Comparison of ENCODE assay signal across 8 cellular contexts in genomic region chr11:11798586-11799438, GRCh38. TPM values are rescaled to one million over a fixed set of nuclear protein-coding genes. Genes with fewer than 3 reads are reported as not detected.
A peak's percentile ranks its signal among the peaks of the same experiment; 100 is the strongest.
DNase-seq lines count a peak whose midpoint lies in the region; ATAC-seq and TF ChIP-seq lines count a peak whose summit lies in the region.

No MANE protein-coding gene starts in this region.

- peak; percentile 10 for DNase-seq in NCI-H2029 (lab: John Stamatoyannopoulos, UW)
- no peak for DNase-seq in NCI-H2029 treated with DMSO at 0.1 percent for 48 hours (lab: John Stamatoyannopoulos, UW)
- DNase-seq in SK-N-SH: peak; percentile 60
- peak; percentile 69 for DNase-seq in activated naive CD4-positive, alpha-beta T cell treated with Interleukin-2 at 50 U/mL for 16 hours
- DNase-seq in glomerular visceral epithelial cell (ENCODE audit: extremely low spot score): peak; percentile 47
- DNase-seq in pulmonary artery endothelial cell (ENCODE audit: low read depth, low spot score): peak; percentile 26
- no peak for DNase-seq in OCI-M2 (lab: John Stamatoyannopoulos, UW; ENCODE audit: unreplicated experiment)

- no peaks in the 10 kb centered on the region for H3K9me2 ChIP-seq in SK-N-SH

- CTCF ChIA-PET in SK-N-SH (lab: Yijun Ruan, JAX): interaction anchor here (0.6 to 7.5 kb wide), 42 partner anchors 8 to 868 kb away, joined by 3 to 77 read pairs (median 4); partner anchors contain the start of genes DKK3 and USP47

- H3K79me2 ChIP-seq in SK-N-SH (ENCODE audit: insufficient read depth): no peaks in the 10 kb centered on the region

- no peak for TF ChIP-seq EP300 in SK-N-SH (IDR thresholded peaks at IDR 0.05; ENCODE audit: borderline replicate concordance in 1 of 2, low read depth in 1 of 2, low read length in 1 of 2)

- H3F3A ChIP-seq in SK-N-SH (replicated peaks; ENCODE audit: insufficient read depth): no peaks in the 10 kb centered on the region

- TF ChIP-seq RAD21 in SK-N-SH (IDR thresholded peaks at IDR 0.05; ENCODE audit: low read length): peak; percentile 84

- TF ChIP-seq CTCF in SK-N-SH (IDR thresholded peaks at IDR 0.05): peak; percentile 96

- WGBS in SK-N-SH (ENCODE audit: low lambda C conversion rate): 20% methylated on average over 5 of the region's 5 CpGs

- H3K4me2 ChIP-seq in SK-N-SH: no peak overlapping the region

- POLR2A ChIA-PET in SK-N-SH (lab: Yijun Ruan, JAX): no interaction called here

- H3K4me3 ChIP-seq in SK-N-SH (ENCODE audit: low read depth in 2 of 2, low read length in 1 of 2): no peak overlapping the region; a peak in 1 of 4 replicates

- no peaks in the 10 kb centered on the region; the same call in 1 of the 2 replicates for H3K27me3 ChIP-seq in SK-N-SH (ENCODE audit: insufficient read depth)

- H4K20me1 ChIP-seq in SK-N-SH (ENCODE audit: insufficient read depth): no peaks in the 10 kb centered on the region

- H3K4me1 ChIP-seq in SK-N-SH (ENCODE audit: control insufficient read depth in 1 of 2, insufficient read depth in 2 of 2, low read depth in 1 of 2, low read length in 1 of 2): no peaks in the 10 kb centered on the region

- H3K9me3 ChIP-seq in SK-N-SH: no peaks in the 10 kb centered on the region

- peak; percentile 59 for ATAC-seq in HG03571 (IDR thresholded peaks at IDR 0.05; ENCODE audit: unreplicated experiment)

- H3K27ac ChIP-seq in SK-N-SH (ENCODE audit: low read depth in 2 of 2, low read length in 1 of 2): no peak overlapping the region

- no peaks in the 10 kb centered on the region for H3K36me3 ChIP-seq in SK-N-SH (replicated peaks in 1 of 2; ENCODE audit: control insufficient read depth in 1 of 2, insufficient read depth in 2 of 2, low read length in 1 of 2)

- H3K9ac ChIP-seq in SK-N-SH: no peak overlapping the region

- peak overlapping the region; percentile 72 for H2AFZ ChIP-seq in SK-N-SH (ENCODE audit: low read depth)

TF ChIP-seq in SK-N-SH, 30 proteins besides CTCF, POLR2A, EP300 and RAD21:
- peak; percentile 89 for TF ChIP-seq SMC3 (IDR thresholded peaks at IDR 0.05; ENCODE audit: low read depth, low read length)
- TF ChIP-seq JUND (IDR thresholded peaks at IDR 0.05): no peak
- no peak for TF ChIP-seq RCOR1 (IDR thresholded peaks at IDR 0.05; ENCODE audit: low read length)

RNA-seq across cellular contexts. Expression of gene USP47, which starts 43.0 kb away (rescaled TPM):
- 10.3 and 13.3 TPM in 2 replicates for polyA plus RNA-seq in SK-N-SH (2012; rRNA removed)
- polyA plus RNA-seq in SK-N-SH (2012; cell fraction: cytosol; rRNA removed): 12.9 and 14.2 TPM in 2 replicates
- polyA plus RNA-seq in SK-N-SH (2012; cell fraction: nucleus; rRNA removed): 14.1 and 28.0 TPM in 2 replicates
- total RNA-seq in pulmonary artery endothelial cell: 61.9 and 73.3 TPM in 2 replicates

Comparison
In these comparisons a context has a peak if more than half of its experiments do, and no peak if none do; other contexts are left out.
1. DNase-seq: peak in NCI-H2029 (single experiment), SK-N-SH (single experiment), activated naive CD4-positive, alpha-beta T cell treated with Interleukin-2 at 50 U/mL for 16 hours (single experiment), glomerular visceral epithelial cell (single experiment) and pulmonary artery endothelial cell (single experiment); none in NCI-H2029 treated with DMSO at 0.1 percent for 48 hours (single experiment) and OCI-M2 (single experiment).